8 cellular contexts compared by ENCODE assay signal in the genomic region with DNA sequence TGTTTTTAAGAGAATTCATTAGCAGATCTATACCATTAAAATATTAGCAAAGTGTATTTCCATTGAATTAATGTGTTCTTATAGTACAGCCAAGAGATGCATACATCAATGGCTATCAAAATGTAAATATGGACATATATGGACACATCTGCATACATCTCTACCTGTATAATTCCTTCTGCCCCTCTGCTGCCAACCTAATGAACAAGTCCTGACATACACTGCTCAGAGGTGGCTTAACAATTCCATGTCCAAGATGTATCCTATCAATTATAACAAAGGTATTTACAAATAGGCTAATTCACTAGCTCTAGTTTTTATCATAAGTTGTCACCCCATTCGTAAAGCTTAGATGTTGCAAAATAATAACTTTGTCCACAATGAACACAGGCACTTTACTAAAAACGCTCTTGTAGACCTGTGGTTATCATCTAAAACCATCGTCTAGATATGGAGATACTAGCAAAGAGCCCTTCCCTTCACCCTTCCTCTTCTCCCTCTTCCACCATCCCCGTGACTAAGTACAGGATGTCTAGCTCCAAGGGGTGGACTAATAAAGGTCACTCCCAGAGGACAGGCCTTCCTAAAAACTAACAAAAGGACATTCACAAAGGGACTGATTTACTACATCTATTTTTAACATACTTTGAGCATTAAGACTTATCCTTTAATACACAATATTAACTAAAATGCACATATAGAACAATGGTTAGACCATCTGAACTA.
DNase-seq lines count a peak whose midpoint lies in the region; ATAC-seq and TF ChIP-seq lines count a peak whose summit lies in the region.
"Not testable (repeated sequence)": the region's sequence is repeated elsewhere in the genome, so short reads cannot be mapped to it uniquely, and the experiment has no call there.

No MANE protein-coding gene starts in this region.

- not testable (repeated sequence) for H3K9me2 ChIP-seq in Loucy (replicated peaks; ENCODE audit: low read depth, low read length)

- H3K36me3 Mint-ChIP-seq in CD8-positive, alpha-beta memory T cell: peaks cover 0 to 40% (median 7%) of the 10 kb centered on the region in 3 donors
- peaks cover 29% of the 10 kb centered on the region for H3K36me3 Mint-ChIP-seq in WTC11
- peaks cover 21% of the 10 kb centered on the region for H3K36me3 Mint-ChIP-seq in activated naive CD8-positive, alpha-beta T cell
- peaks cover 53% of the 10 kb centered on the region for H3K36me3 Mint-ChIP-seq in MCF 10A (ENCODE audit: insufficient read depth, unreplicated experiment)
- peaks cover 53% of the 10 kb centered on the region for H3K36me3 Mint-ChIP-seq in nephron progenitor cell (ENCODE audit: low read depth)
- peaks cover 40% of the 10 kb centered on the region for H3K36me3 Mint-ChIP-seq in stimulated activated naive CD8-positive, alpha-beta T cell treated with anti-CD3 and anti-CD28 coated beads, Interleukin-15, Interleukin-2, amounts not matched to agents 100 ng/mL and 50 ng/mL, for 24 hours (ENCODE audit: low read depth)

- H3K4me1 ChIP-seq in CD8-positive, alpha-beta memory T cell (ENCODE audit: insufficient read depth, low read length): peaks cover 15% of the 10 kb centered on the region
- not testable (repeated sequence) for H3K4me1 ChIP-seq in Loucy (ENCODE audit: insufficient read depth, low read length, poor library complexity, severe bottlenecking)
- peaks cover 47% of the 10 kb centered on the region for H3K4me1 ChIP-seq in left ventricle myocardium inferior

- intact Hi-C loops in MCF 10A (cut with micrococcal nuclease); left ventricle myocardium inferior (cut with micrococcal nuclease): not testable (repeated sequence)

- POLR2A ChIA-PET in CD8-positive, alpha-beta memory T cell (lab: Charles Lee); WTC11 (lab: Charles Lee): not testable (repeated sequence)
- POLR2A ChIA-PET in MCF 10A (lab: Yijun Ruan, JAX): interaction anchor here (0.7 to 3.5 kb wide), 6 partner anchors 20 to 92 kb away, joined by 3 to 13 read pairs (median 4); no protein-coding TSS in a partner anchor

- not testable (repeated sequence) for H3K27me3 Mint-ChIP-seq in CD8-positive, alpha-beta memory T cell; WTC11 (ENCODE audit: low read depth); activated naive CD8-positive, alpha-beta T cell; MCF 10A (ENCODE audit: insufficient read depth, unreplicated experiment); nephron progenitor cell (ENCODE audit: low read depth, poor library complexity); stimulated activated naive CD8-positive, alpha-beta T cell treated with anti-CD3 and anti-CD28 coated beads, Interleukin-15, Interleukin-2, amounts not matched to agents 100 ng/mL and 50 ng/mL, for 24 hours

- not testable (repeated sequence) for H2AFZ ChIP-seq in Loucy (ENCODE audit: low read length)

- H3K9ac ChIP-seq in Loucy (ENCODE audit: low read depth, low read length, poor library complexity, severe bottlenecking): not testable (repeated sequence)

- H3K27me3 ChIP-seq in CD8-positive, alpha-beta memory T cell (ENCODE audit: insufficient read depth, low read length, poor library complexity, severe bottlenecking); Loucy (ENCODE audit: insufficient read depth, low read length, poor library complexity, severe bottlenecking); left ventricle myocardium inferior (ENCODE audit: low read depth): not testable (repeated sequence)

- TF ChIP-seq CTCF in Loucy (conservative IDR thresholded peaks at IDR 0.05; ENCODE audit: low read length); WTC11 (IDR thresholded peaks at IDR 0.05); MCF 10A (IDR thresholded peaks at IDR 0.05; ENCODE audit: unreplicated experiment); left ventricle myocardium inferior (IDR thresholded peaks at IDR 0.05; ENCODE audit: borderline replicate concordance); nephron progenitor cell (IDR thresholded peaks at IDR 0.05): not testable (repeated sequence)

- peaks cover 47% of the 10 kb centered on the region for H4K20me1 ChIP-seq in Loucy (ENCODE audit: insufficient read depth, low read length, poor library complexity, severe bottlenecking)

- not testable (repeated sequence) for H3K4me3 ChIP-seq in CD8-positive, alpha-beta memory T cell (ENCODE audit: low read length); Loucy (ENCODE audit: low read length, poor library complexity, severe bottlenecking); left ventricle myocardium inferior

- not testable (repeated sequence) for DNase-seq in CD8-positive, alpha-beta memory T cell; WTC11 (ENCODE audit: low spot score); MCF 10A (ENCODE audit: unreplicated experiment); left ventricle myocardium inferior; nephron progenitor cell

- not testable (repeated sequence) for ATAC-seq in WTC11

- not testable (repeated sequence) for H3F3A ChIP-seq in Loucy (ENCODE audit: low read depth)

- CTCF ChIA-PET in CD8-positive, alpha-beta memory T cell (lab: Charles Lee); WTC11 (lab: Charles Lee): not testable (repeated sequence)
- CTCF ChIA-PET in MCF 10A (lab: Yijun Ruan, JAX): interaction anchor here (2.0 kb wide), 1 partner anchor 54 kb away, joined by 7 read pairs; no protein-coding TSS in a partner anchor

- H3K36me3 ChIP-seq in CD8-positive, alpha-beta memory T cell (ENCODE audit: insufficient read depth, low read length); Loucy (ENCODE audit: insufficient read depth, low read length): not testable (repeated sequence)
- peaks cover 23% of the 10 kb centered on the region for H3K36me3 ChIP-seq in left ventricle myocardium inferior

- peaks cover 58% of the 10 kb centered on the region for H3K79me2 ChIP-seq in Loucy (ENCODE audit: insufficient read depth, low read length)

- H3K9me3 ChIP-seq in CD8-positive, alpha-beta memory T cell (ENCODE audit: low read length); Loucy (ENCODE audit: insufficient read depth, low read depth, low read length); left ventricle myocardium inferior (replicated peaks): not testable (repeated sequence)

- H3K27ac ChIP-seq in CD8-positive, alpha-beta memory T cell (ENCODE audit: low read depth, low read length): not testable (repeated sequence)
- peak overlapping the region; percentile 40 for H3K27ac ChIP-seq in left ventricle myocardium inferior (replicated peaks)

- peaks cover 37 to 54% (median 48%) of the 10 kb centered on the region in 3 donors for H3K4me1 Mint-ChIP-seq in CD8-positive, alpha-beta memory T cell
- peaks cover 35% of the 10 kb centered on the region for H3K4me1 Mint-ChIP-seq in WTC11
- H3K4me1 Mint-ChIP-seq in activated naive CD8-positive, alpha-beta T cell (ENCODE audit: low read depth): peaks cover 35% of the 10 kb centered on the region
- peaks cover 17% of the 10 kb centered on the region for H3K4me1 Mint-ChIP-seq in MCF 10A (ENCODE audit: insufficient read depth, unreplicated experiment)
- H3K4me1 Mint-ChIP-seq in nephron progenitor cell: peaks cover 24% of the 10 kb centered on the region
- H3K4me1 Mint-ChIP-seq in stimulated activated naive CD8-positive, alpha-beta T cell treated with anti-CD3 and anti-CD28 coated beads, Interleukin-15, Interleukin-2, amounts not matched to agents 100 ng/mL and 50 ng/mL, for 24 hours (ENCODE audit: low read depth): peaks cover 43% of the 10 kb centered on the region

- H3K9me3 Mint-ChIP-seq in CD8-positive, alpha-beta memory T cell; WTC11; activated naive CD8-positive, alpha-beta T cell (ENCODE audit: low read depth); MCF 10A (ENCODE audit: unreplicated experiment); nephron progenitor cell; stimulated activated naive CD8-positive, alpha-beta T cell treated with anti-CD3 and anti-CD28 coated beads, Interleukin-15, Interleukin-2, amounts not matched to agents 100 ng/mL and 50 ng/mL, for 24 hours: not testable (repeated sequence)

- peak overlapping the region; percentile 89 for H3K4me2 ChIP-seq in Loucy (ENCODE audit: low read depth, low read length, poor library complexity, severe bottlenecking)

- BruUV-seq in MCF 10A (replicated peaks; lab: Mats Ljungman, UMichigan): not testable (repeated sequence)

- not testable (repeated sequence) for H3K4me3 Mint-ChIP-seq in CD8-positive, alpha-beta memory T cell; WTC11; MCF 10A (ENCODE audit: unreplicated experiment); nephron progenitor cell; stimulated activated naive CD8-positive, alpha-beta T cell treated with anti-CD3 and anti-CD28 coated beads, Interleukin-15, Interleukin-2, amounts not matched to agents 100 ng/mL and 50 ng/mL, for 24 hours
- peak overlapping the region; percentile 54 for H3K4me3 Mint-ChIP-seq in activated naive CD8-positive, alpha-beta T cell

- H3K27ac Mint-ChIP-seq in CD8-positive, alpha-beta memory T cell: peak overlapping the region in 6 of 8 donors; percentile 0 to 92 (median 52)
- H3K27ac Mint-ChIP-seq in WTC11 (peak overlapping the region; percentile 11; the same call in 1 of the 2 replicates), MCF 10A (ENCODE audit: low read depth, unreplicated experiment) (peak overlapping the region; percentile 19), nephron progenitor cell (peak overlapping the region; percentile 58)
- H3K27ac Mint-ChIP-seq in activated naive CD8-positive, alpha-beta T cell: not testable (repeated sequence)
- peak overlapping the region; percentile 18 for H3K27ac Mint-ChIP-seq in stimulated activated naive CD8-positive, alpha-beta T cell treated with anti-CD3 and anti-CD28 coated beads, Interleukin-15, Interleukin-2, amounts not matched to agents 100 ng/mL and 50 ng/mL, for 24 hours
